ENCODE assay signal across 1 cellular context in the genomic region with DNA sequence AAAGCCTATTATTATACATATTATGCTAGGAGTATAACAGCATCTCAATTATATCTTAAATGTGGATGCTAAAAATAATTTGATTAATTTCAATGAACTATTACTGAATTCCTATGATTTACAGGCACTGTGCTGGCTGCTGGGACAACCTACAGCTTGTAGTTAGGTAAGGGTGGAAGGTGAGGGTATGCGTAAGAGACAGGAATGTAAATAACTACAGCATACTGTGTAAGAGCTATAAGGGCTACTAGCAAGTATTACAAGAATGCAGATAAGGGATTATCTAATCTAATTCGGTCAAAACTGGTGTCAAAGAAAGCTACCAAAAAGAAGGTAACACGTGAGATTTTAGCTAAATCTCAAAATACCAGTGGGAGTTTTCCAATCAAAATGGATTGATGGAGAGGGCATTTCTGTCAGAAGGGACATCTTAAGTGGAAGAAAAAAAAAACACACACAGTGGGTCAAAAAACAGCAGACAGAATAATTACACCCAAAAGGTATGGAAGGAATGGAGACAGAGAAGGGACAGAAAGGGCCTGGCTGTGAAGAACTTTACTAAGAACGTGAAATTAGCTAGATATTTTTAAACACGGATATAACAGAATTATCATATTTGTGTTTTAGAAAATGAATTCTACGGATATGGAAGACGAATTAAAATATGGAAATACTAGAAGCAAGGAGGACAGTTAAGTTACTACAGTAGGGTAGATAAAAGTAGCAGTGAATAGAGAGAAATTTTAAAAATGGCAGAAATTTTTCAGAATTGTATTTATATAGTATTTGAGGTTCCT.
TF ChIP-seq lines count a peak whose summit lies in the region.

No MANE protein-coding gene starts in this region.

TF ChIP-seq in GM23338, 12 proteins besides CTCF, POLR2A, EP300 and RAD21 (continued from another document):
- TF ChIP-seq, protein P1, sequence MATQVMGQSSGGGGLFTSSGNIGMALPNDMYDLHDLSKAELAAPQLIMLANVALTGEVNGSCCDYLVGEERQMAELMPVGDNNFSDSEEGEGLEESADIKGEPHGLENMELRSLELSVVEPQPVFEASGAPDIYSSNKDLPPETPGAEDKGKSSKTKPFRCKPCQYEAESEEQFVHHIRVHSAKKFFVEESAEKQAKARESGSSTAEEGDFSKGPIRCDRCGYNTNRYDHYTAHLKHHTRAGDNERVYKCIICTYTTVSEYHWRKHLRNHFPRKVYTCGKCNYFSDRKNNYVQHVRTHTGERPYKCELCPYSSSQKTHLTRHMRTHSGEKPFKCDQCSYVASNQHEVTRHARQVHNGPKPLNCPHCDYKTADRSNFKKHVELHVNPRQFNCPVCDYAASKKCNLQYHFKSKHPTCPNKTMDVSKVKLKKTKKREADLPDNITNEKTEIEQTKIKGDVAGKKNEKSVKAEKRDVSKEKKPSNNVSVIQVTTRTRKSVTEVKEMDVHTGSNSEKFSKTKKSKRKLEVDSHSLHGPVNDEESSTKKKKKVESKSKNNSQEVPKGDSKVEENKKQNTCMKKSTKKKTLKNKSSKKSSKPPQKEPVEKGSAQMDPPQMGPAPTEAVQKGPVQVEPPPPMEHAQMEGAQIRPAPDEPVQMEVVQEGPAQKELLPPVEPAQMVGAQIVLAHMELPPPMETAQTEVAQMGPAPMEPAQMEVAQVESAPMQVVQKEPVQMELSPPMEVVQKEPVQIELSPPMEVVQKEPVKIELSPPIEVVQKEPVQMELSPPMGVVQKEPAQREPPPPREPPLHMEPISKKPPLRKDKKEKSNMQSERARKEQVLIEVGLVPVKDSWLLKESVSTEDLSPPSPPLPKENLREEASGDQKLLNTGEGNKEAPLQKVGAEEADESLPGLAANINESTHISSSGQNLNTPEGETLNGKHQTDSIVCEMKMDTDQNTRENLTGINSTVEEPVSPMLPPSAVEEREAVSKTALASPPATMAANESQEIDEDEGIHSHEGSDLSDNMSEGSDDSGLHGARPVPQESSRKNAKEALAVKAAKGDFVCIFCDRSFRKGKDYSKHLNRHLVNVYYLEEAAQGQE (IDR thresholded peaks at IDR 0.05; ENCODE audit: unreplicated experiment) = no peak
- TF ChIP-seq JUNB (IDR thresholded peaks at IDR 0.05; ENCODE audit: unreplicated experiment) = no peak
- no peak for TF ChIP-seq NANOG (IDR thresholded peaks at IDR 0.05; ENCODE audit: borderline replicate concordance)
- no peak for TF ChIP-seq ZNF331 (CRISPR knock-in tag; IDR thresholded peaks at IDR 0.05; ENCODE audit: low read depth)
- no peak for TF ChIP-seq CREB1 (CRISPR knock-in tag; IDR thresholded peaks at IDR 0.05; ENCODE audit: low read depth)
